Comparison of ENCODE assay signal across 1 cellular context in genomic region chr10:125009580-125010235, GRCh38.
TF ChIP-seq lines count a peak whose summit lies in the region.

No MANE protein-coding gene starts in this region.

TF ChIP-seq in GM23338, 12 proteins besides CTCF, POLR2A, EP300 and RAD21 (continued from another document):
- no peak for TF ChIP-seq ZNF462 (CRISPR knock-in tag; IDR thresholded peaks at IDR 0.05)
- TF ChIP-seq JUNB (IDR thresholded peaks at IDR 0.05; ENCODE audit: unreplicated experiment): no peak
